21 cellular contexts compared by ENCODE assay signal in genomic region chr15:100614336-100614735, GRCh38.
"Had no signal": no experiment of that assay in that cellular context is flagged by ENCODE, and none has a peak within 500 bp of the region (broad histone marks: within the 10 kb centered on the region; RNA-seq: fewer than 3 reads in every experiment).

No MANE protein-coding gene starts in this region.

- H3K4me1 Mint-ChIP-seq: mesothelial cell of epicardium; stimulated activated naive CD8-positive, alpha-beta T cell treated with anti-CD3 and anti-CD28 coated beads, Interleukin-15, amount 100 ng/mL, for 72 hours had no signal

- H3K27ac Mint-ChIP-seq: mesothelial cell of epicardium; stimulated activated naive CD8-positive, alpha-beta T cell treated with anti-CD3 and anti-CD28 coated beads, Interleukin-15, amount 100 ng/mL, for 72 hours had no signal

- H3K9me3 Mint-ChIP-seq: central memory CD8-positive, alpha-beta T cell; effector memory CD8-positive, alpha-beta T cell; mesothelial cell of epicardium; naive thymus-derived CD8-positive, alpha-beta T cell; stimulated activated naive CD8-positive, alpha-beta T cell treated with anti-CD3 and anti-CD28 coated beads, Interleukin-15, amount 100 ng/mL, for 72 hours had no signal

- H3K27me3 ChIP-seq: esophagus squamous epithelium, left lung, ovary, suprapubic skin, vagina had no signal

- H3K4me3 Mint-ChIP-seq: central memory CD8-positive, alpha-beta T cell; effector memory CD8-positive, alpha-beta T cell; mesothelial cell of epicardium; naive thymus-derived CD8-positive, alpha-beta T cell; stimulated activated naive CD8-positive, alpha-beta T cell treated with anti-CD3 and anti-CD28 coated beads, Interleukin-15, amount 100 ng/mL, for 72 hours had no signal

- DNase-seq: cortex of kidney; effector memory CD8-positive, alpha-beta T cell; esophagus squamous epithelium; kidney; left lung; mesenchymal stem cell; naive thymus-derived CD8-positive, alpha-beta T cell; occipital lobe; ovary; psoas muscle; right cardiac atrium; stimulated activated CD4-positive, alpha-beta T cell treated with anti-CD3 and anti-CD28 coated beads, Interleukin-15, amount 100 ng/mL, for 24 hours; stimulated activated CD4-positive, alpha-beta T cell treated with anti-CD3 and anti-CD28 coated beads, Interleukin-2, amount 100 ng/mL, for 48 hours; stimulated activated naive CD4-positive, alpha-beta T cell; stimulated activated naive CD8-positive, alpha-beta T cell treated with anti-CD3 and anti-CD28 coated beads, Interleukin-15, amount 100 ng/mL, for 72 hours; trophoblast cell had no signal

- H3K4me3 ChIP-seq: esophagus squamous epithelium, left lung, ovary, psoas muscle, skin epidermis, suprapubic skin, vagina had no signal

- H3K27me3 Mint-ChIP-seq: central memory CD8-positive, alpha-beta T cell; effector memory CD8-positive, alpha-beta T cell; naive thymus-derived CD8-positive, alpha-beta T cell; stimulated activated naive CD8-positive, alpha-beta T cell treated with anti-CD3 and anti-CD28 coated beads, Interleukin-15, amount 100 ng/mL, for 72 hours had no signal

- H3K27ac ChIP-seq: esophagus squamous epithelium, left lung, ovary, psoas muscle, skin epidermis, suprapubic skin, vagina had no signal

- H3K36me3 ChIP-seq: ovary had no signal

- H3K9me3 ChIP-seq: esophagus squamous epithelium, left lung, ovary, psoas muscle, suprapubic skin, vagina had no signal

- H3K4me1 ChIP-seq: esophagus squamous epithelium, suprapubic skin had no signal

- ATAC-seq: effector memory CD8-positive, alpha-beta T cell; left lung; naive thymus-derived CD8-positive, alpha-beta T cell; stimulated activated naive CD8-positive, alpha-beta T cell treated with anti-CD3 and anti-CD28 coated beads, Interleukin-15, amount 100 ng/mL, for 72 hours had no signal
